ENCODE assay signal across 21 cellular contexts in genomic region chr7:90876701-90877100, GRCh38.
DNase-seq lines count a peak whose midpoint lies in the region; ATAC-seq and TF ChIP-seq lines count a peak whose summit lies in the region.
"Had no signal": no experiment of that assay in that cellular context is flagged by ENCODE, and none has a peak within 500 bp of the region (broad histone marks: within the 10 kb centered on the region; RNA-seq: fewer than 3 reads in every experiment).

No MANE protein-coding gene starts in this region.

- H3K27me3 ChIP-seq in SK-N-SH (ENCODE audit: insufficient read depth): no peaks in the 10 kb centered on the region
- H3K27me3 ChIP-seq: BLaER1 had no signal

- H4K20me1 ChIP-seq in SK-N-SH (ENCODE audit: insufficient read depth): no peaks in the 10 kb centered on the region
- H4K20me1 ChIP-seq: BLaER1 had no signal

- no peak overlapping the region for H3K4me2 ChIP-seq in SK-N-SH
- H3K4me2 ChIP-seq: BLaER1 had no signal

- TF ChIP-seq RAD21 in SK-N-SH (IDR thresholded peaks at IDR 0.05; ENCODE audit: low read length): no peak

- H3K4me1 ChIP-seq in SK-N-SH (ENCODE audit: control insufficient read depth in 1 of 2, insufficient read depth in 2 of 2, low read depth in 1 of 2, low read length in 1 of 2): no peaks in the 10 kb centered on the region
- H3K4me1 ChIP-seq: BLaER1, Caco-2 had no signal

- CTCF ChIA-PET in SK-N-SH (lab: Yijun Ruan, JAX): interaction anchor here (1.2 kb wide), 1 partner anchor 9 kb away, joined by 3 read pairs; no protein-coding TSS in a partner anchor
- CTCF ChIA-PET in activated CD8-positive, alpha-beta memory T cell treated with anti-CD3 and anti-CD28 coated beads, Interleukin-2, amount 10 ng/mL, durations not matched to agents 7 days and 5 days (lab: Charles Lee): no interaction called here

- TF ChIP-seq CTCF in SK-N-SH (IDR thresholded peaks at IDR 0.05): no peak

- peaks cover 64% of the 10 kb centered on the region for H3K36me3 Mint-ChIP-seq in stimulated activated memory B cell treated with anti-CD40 and anti-IgM and Interleukin-4, amounts not matched to agents 10 μg/mL and 1 μg/mL and 100 μg/mL, for 72 hours
- no peaks in the 10 kb centered on the region for H3K36me3 Mint-ChIP-seq in T-helper 2 cell treated with Interferon-gamma antibody and Interleukin-4, amounts not matched to agents 5 μg/mL and 100 μg/mL, for 36 hours (ENCODE audit: low read depth)
- H3K36me3 Mint-ChIP-seq in activated CD8-positive, alpha-beta memory T cell treated with anti-CD3 and anti-CD28 coated beads, Interleukin-2, amount 10 ng/mL, durations not matched to agents 7 days and 5 days: no peaks in the 10 kb centered on the region
- H3K36me3 Mint-ChIP-seq: CD8-positive, alpha-beta T cell had no signal

- H3K9me3 ChIP-seq in SK-N-SH (no peaks in the 10 kb centered on the region), SK-N-MC (ENCODE audit: low read depth, low read length) (0 out of 2 replicates have a peak, but pooled peaks cover 7% of the 10 kb centered on the region)
- H3K9me3 ChIP-seq: Caco-2 had no signal

- H3K79me2 ChIP-seq in SK-N-SH (ENCODE audit: insufficient read depth): peaks cover 5% of the 10 kb centered on the region; the same call in 1 of the 2 replicates

- WGBS in SK-N-SH (ENCODE audit: low lambda C conversion rate): 79% methylated on average over 2 of the region's 2 CpGs

- H3K9ac ChIP-seq in SK-N-SH: no peak overlapping the region
- no peak overlapping the region for H3K9ac ChIP-seq in SK-N-MC (ENCODE audit: insufficient read length)
- H3K9ac ChIP-seq: BLaER1, GM23248 had no signal

- H3K27ac Mint-ChIP-seq in stimulated activated memory B cell treated with anti-CD40 and anti-IgM and Interleukin-4, amounts not matched to agents 10 μg/mL and 1 μg/mL and 100 μg/mL, for 72 hours: peak overlapping the region; percentile 69
- no peak overlapping the region for H3K27ac Mint-ChIP-seq in T-helper 2 cell treated with Interferon-gamma antibody and Interleukin-4, amounts not matched to agents 5 μg/mL and 100 μg/mL, for 36 hours
- H3K27ac Mint-ChIP-seq in activated CD8-positive, alpha-beta memory T cell treated with anti-CD3 and anti-CD28 coated beads, Interleukin-2, amount 10 ng/mL, durations not matched to agents 7 days and 5 days: no peak overlapping the region
- H3K27ac Mint-ChIP-seq: B cell; CD4-positive, CD25-positive, alpha-beta regulatory T cell; CD8-positive, alpha-beta T cell had no signal

- H3K9me3 Mint-ChIP-seq in stimulated activated memory B cell treated with anti-CD40 and anti-IgM and Interleukin-4, amounts not matched to agents 10 μg/mL and 1 μg/mL and 100 μg/mL, for 72 hours: no peaks in the 10 kb centered on the region
- H3K9me3 Mint-ChIP-seq in T-helper 2 cell treated with Interferon-gamma antibody and Interleukin-4, amounts not matched to agents 5 μg/mL and 100 μg/mL, for 36 hours: no peaks in the 10 kb centered on the region
- peaks cover 6% of the 10 kb centered on the region for H3K9me3 Mint-ChIP-seq in activated CD8-positive, alpha-beta memory T cell treated with anti-CD3 and anti-CD28 coated beads, Interleukin-2, amount 10 ng/mL, durations not matched to agents 7 days and 5 days (ENCODE audit: low read depth)
- H3K9me3 Mint-ChIP-seq: CD8-positive, alpha-beta T cell had no signal

- TF ChIP-seq EP300 in SK-N-SH (IDR thresholded peaks at IDR 0.05; ENCODE audit: borderline replicate concordance in 1 of 2, low read depth in 1 of 2, low read length in 1 of 2): no peak

- peaks cover 36% of the 10 kb centered on the region for H3K4me1 Mint-ChIP-seq in stimulated activated memory B cell treated with anti-CD40 and anti-IgM and Interleukin-4, amounts not matched to agents 10 μg/mL and 1 μg/mL and 100 μg/mL, for 72 hours
- no peaks in the 10 kb centered on the region for H3K4me1 Mint-ChIP-seq in T-helper 2 cell treated with Interferon-gamma antibody and Interleukin-4, amounts not matched to agents 5 μg/mL and 100 μg/mL, for 36 hours (ENCODE audit: low read depth)
- no peaks in the 10 kb centered on the region for H3K4me1 Mint-ChIP-seq in activated CD8-positive, alpha-beta memory T cell treated with anti-CD3 and anti-CD28 coated beads, Interleukin-2, amount 10 ng/mL, durations not matched to agents 7 days and 5 days
- H3K4me1 Mint-ChIP-seq: CD4-positive, CD25-positive, alpha-beta regulatory T cell had no signal

- H3K27ac ChIP-seq in SK-N-SH (ENCODE audit: low read depth in 2 of 2, low read length in 1 of 2) (no peak overlapping the region), SK-N-MC (peak overlapping the region; percentile 14; the same call in 1 of the 2 replicates)
- H3K27ac ChIP-seq: 22Rv1, BLaER1, C4-2B, GM23248 had no signal

- H3K4me3 ChIP-seq in SK-N-SH (ENCODE audit: low read depth in 2 of 2, low read length in 1 of 2) (no peak overlapping the region), SK-N-MC (no peak overlapping the region)
- H3K4me3 ChIP-seq: BLaER1, GM12878, GM23248 had no signal

- no peaks in the 10 kb centered on the region for H3K27me3 Mint-ChIP-seq in stimulated activated memory B cell treated with anti-CD40 and anti-IgM and Interleukin-4, amounts not matched to agents 10 μg/mL and 1 μg/mL and 100 μg/mL, for 72 hours
- no peaks in the 10 kb centered on the region for H3K27me3 Mint-ChIP-seq in T-helper 2 cell treated with Interferon-gamma antibody and Interleukin-4, amounts not matched to agents 5 μg/mL and 100 μg/mL, for 36 hours (ENCODE audit: low read depth)
- H3K27me3 Mint-ChIP-seq in activated CD8-positive, alpha-beta memory T cell treated with anti-CD3 and anti-CD28 coated beads, Interleukin-2, amount 10 ng/mL, durations not matched to agents 7 days and 5 days: no peaks in the 10 kb centered on the region
- H3K27me3 Mint-ChIP-seq: B cell; CD4-positive, CD25-positive, alpha-beta regulatory T cell had no signal

- H3K4me3 Mint-ChIP-seq in stimulated activated memory B cell treated with anti-CD40 and anti-IgM and Interleukin-4, amounts not matched to agents 10 μg/mL and 1 μg/mL and 100 μg/mL, for 72 hours: no peak overlapping the region
- H3K4me3 Mint-ChIP-seq in T-helper 2 cell treated with Interferon-gamma antibody and Interleukin-4, amounts not matched to agents 5 μg/mL and 100 μg/mL, for 36 hours: no peak overlapping the region
- H3K4me3 Mint-ChIP-seq in activated CD8-positive, alpha-beta memory T cell treated with anti-CD3 and anti-CD28 coated beads, Interleukin-2, amount 10 ng/mL, durations not matched to agents 7 days and 5 days: no peak overlapping the region
- H3K4me3 Mint-ChIP-seq: B cell; CD4-positive, CD25-positive, alpha-beta regulatory T cell; CD8-positive, alpha-beta T cell had no signal

- peaks cover 5% of the 10 kb centered on the region for H3F3A ChIP-seq in SK-N-SH (replicated peaks; ENCODE audit: insufficient read depth)

- H3K36me3 ChIP-seq in SK-N-SH (replicated peaks in 1 of 2; ENCODE audit: control insufficient read depth in 1 of 2, insufficient read depth in 2 of 2, low read length in 1 of 2): peaks cover 0 to 35% of the 10 kb centered on the region in 2 experiments
- H3K36me3 ChIP-seq in SK-N-MC (ENCODE audit: insufficient read depth, low read length): peaks cover 50% of the 10 kb centered on the region

- ATAC-seq in SK-N-SH treated with all-trans-retinoic acid at 6 μM for 48 hours: no peak
- ATAC-seq in stimulated activated memory B cell treated with anti-CD40 and anti-IgM and Interleukin-4, amounts not matched to agents 10 μg/mL and 1 μg/mL and 100 μg/mL, for 72 hours: no peak
- no peak for ATAC-seq in activated CD8-positive, alpha-beta memory T cell treated with anti-CD3 and anti-CD28 coated beads, Interleukin-2, amount 10 ng/mL, durations not matched to agents 7 days and 5 days
- ATAC-seq: CD8-positive, alpha-beta T cell had no signal

- DNase-seq in SK-N-SH: no peak
- DNase-seq in SK-N-MC (ENCODE audit: low read depth, low spot score): no peak
- no peak for DNase-seq in T-helper 2 cell treated with Interferon-gamma antibody and Interleukin-4, amounts not matched to agents 5 μg/mL and 100 μg/mL, for 36 hours (ENCODE audit: low spot score)
- no peak for DNase-seq in activated CD8-positive, alpha-beta memory T cell treated with anti-CD3 and anti-CD28 coated beads, Interleukin-2, amount 10 ng/mL, durations not matched to agents 7 days and 5 days
- DNase-seq: Caco-2; CD4-positive, CD25-positive, alpha-beta regulatory T cell; CD8-positive, alpha-beta T cell; DMS 273 treated with DMSO at 0.1 percent for 48 hours; DMS79; EL; GDM1; GM23248; H7; HCEC 1CT had no signal

- H3K9me2 ChIP-seq in SK-N-SH: no peaks in the 10 kb centered on the region

- no peak overlapping the region for H2AFZ ChIP-seq in SK-N-SH (ENCODE audit: low read depth)
- H2AFZ ChIP-seq: GM23248 had no signal

- POLR2A ChIA-PET in SK-N-SH (lab: Yijun Ruan, JAX): no interaction called here

TF ChIP-seq in SK-N-SH treated with all-trans-retinoic acid at 6 μM for 48 hours, 23 proteins besides CTCF, POLR2A, EP300 and RAD21:
- no peak for TF ChIP-seq OSR1 (CRISPR knock-in tag; IDR thresholded peaks at IDR 0.05)
- 0 out of 2 replicates have a peak, but pooled peaks have one; percentile 30 for TF ChIP-seq ZFP3 (CRISPR knock-in tag; IDR thresholded peaks at IDR 0.05)
- peak; percentile 92 for TF ChIP-seq ISL1 (CRISPR knock-in tag; IDR thresholded peaks at IDR 0.05)
- 0 out of 2 replicates have a peak, but pooled peaks have one; percentile 64 for TF ChIP-seq CSDC2 (CRISPR knock-in tag; IDR thresholded peaks at IDR 0.05)

TF ChIP-seq in SK-N-SH, 30 proteins besides CTCF, POLR2A, EP300 and RAD21:
- TF ChIP-seq RFX5 (IDR thresholded peaks at IDR 0.05; ENCODE audit: low read length) (no peak), SMC3 (IDR thresholded peaks at IDR 0.05; ENCODE audit: low read depth, low read length) (no peak)
TF ChIP-seq in SK-N-SH: peak in this region for 0.
